In the genomic region with DNA sequence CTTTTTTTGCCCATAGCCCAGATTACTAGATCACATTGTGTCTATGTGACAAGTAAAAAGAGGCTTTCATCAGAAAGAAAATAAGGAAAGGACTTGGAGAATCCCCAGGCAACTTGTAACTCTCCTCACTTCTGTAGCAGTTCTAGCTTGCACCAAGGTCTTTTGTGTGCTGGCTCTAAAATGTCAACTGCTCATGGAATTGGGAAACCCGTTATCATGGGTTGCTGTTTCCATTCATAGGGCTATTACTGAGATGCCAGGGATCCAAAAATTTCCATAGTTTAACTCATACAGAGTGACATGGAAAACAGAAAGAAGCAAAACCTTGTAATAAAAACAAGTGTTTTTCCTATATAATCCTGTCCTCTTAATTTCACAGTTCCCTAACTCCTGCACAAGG, we compare ENCODE assay signal across 35 cellular contexts.
"Had no signal": no experiment of that assay in that cellular context is flagged by ENCODE, and none has a peak within 500 bp of the region (broad histone marks: within the 10 kb centered on the region; RNA-seq: fewer than 3 reads in every experiment).

No MANE protein-coding gene starts in this region.

- H3K27me3 Mint-ChIP-seq: activated B cell treated with CpG ODN at 0.5 μM for 24 hours; activated CD4-positive, alpha-beta memory T cell treated with anti-CD3 and anti-CD28 coated beads for 36 hours; activated CD4-positive, alpha-beta T cell treated with anti-CD3 and anti-CD28 coated beads, Interleukin-2, amount 10 ng/mL, durations not matched to agents 24 days and 14 days; activated CD8-positive, alpha-beta T cell treated with anti-CD3 and anti-CD28 coated beads for 36 hours; activated T-helper 17 cell treated with anti-CD3 and anti-CD28 coated beads, Interleukin-2, amount 50 U/mL, for 72 hours; brain; central memory CD8-positive, alpha-beta T cell had no signal

- ATAC-seq: activated CD8-positive, alpha-beta T cell treated with anti-CD3 and anti-CD28 coated beads for 36 hours; activated naive CD4-positive, alpha-beta T cell treated with anti-CD3 and anti-CD28 coated beads, Interleukin-2, amount 50 U/mL, for 72 hours; activated T-cell treated with anti-CD3 and anti-CD28 coated beads, Interleukin-2, amount 50 U/mL, for 4 hours; activated T-cell treated with anti-CD3 and anti-CD28 coated beads, Interleukin-2, amount 50 U/mL, for 72 hours; activated T-helper 17 cell treated with anti-CD3 and anti-CD28 coated beads, Interleukin-2, amount 50 U/mL, for 72 hours had no signal

- H3K4me1 Mint-ChIP-seq: activated B cell treated with CpG ODN at 0.5 μM for 24 hours; activated CD4-positive, alpha-beta T cell treated with anti-CD3 and anti-CD28 coated beads, Interleukin-2, amount 10 ng/mL, durations not matched to agents 24 days and 14 days; activated naive CD8-positive, alpha-beta T cell treated with anti-CD3 and anti-CD28 coated beads for 36 hours; activated T-helper 17 cell treated with anti-CD3 and anti-CD28 coated beads, Interleukin-2, amount 50 U/mL, for 72 hours; central memory CD8-positive, alpha-beta T cell had no signal

- H3K4me1 ChIP-seq: ascending aorta had no signal

- H3K36me3 ChIP-seq: ascending aorta, cardiac muscle cell had no signal

- H3K4me3 Mint-ChIP-seq: activated B cell treated with CpG ODN at 0.5 μM for 24 hours; activated CD4-positive, alpha-beta memory T cell treated with anti-CD3 and anti-CD28 coated beads for 36 hours; activated CD4-positive, alpha-beta T cell treated with anti-CD3 and anti-CD28 coated beads, Interleukin-2, amount 10 ng/mL, durations not matched to agents 24 days and 14 days; activated CD8-positive, alpha-beta T cell treated with anti-CD3 and anti-CD28 coated beads for 36 hours; activated naive CD4-positive, alpha-beta T cell treated with anti-CD3 and anti-CD28 coated beads for 36 hours; activated naive CD8-positive, alpha-beta T cell treated with anti-CD3 and anti-CD28 coated beads for 36 hours; activated T-cell treated with anti-CD3 and anti-CD28 coated beads, Interleukin-2, amount 50 U/mL, for 4 hours; activated T-cell treated with anti-CD3 and anti-CD28 coated beads, Interleukin-2, amount 50 U/mL, for 72 hours; activated T-helper 1 cell treated with anti-CD3 and anti-CD28 coated beads, Interleukin-12 subunit alpha, Interleukin-12 subunit beta, Interleukin-2, Interleukin-4 antibody, amounts not matched to agents 30 ng/mL and 10 ng/mL and 1 ng/mL, durations not matched to agents 14 hours and 24 hours and 36 hours; activated T-helper 17 cell treated with anti-CD3 and anti-CD28 coated beads, Interleukin-2, amount 50 U/mL, for 72 hours; brain; central memory CD8-positive, alpha-beta T cell; T-helper 1 cell treated with Interleukin-12 subunit alpha and Interleukin-12 subunit beta and Interleukin-4 antibody, amounts not matched to agents 30 μg/mL and 1 μg/mL, for 36 hours; T-helper 2 cell treated with Interferon-gamma antibody and Interleukin-4, amounts not matched to agents 5 μg/mL and 100 μg/mL, for 36 hours had no signal

- H3K27ac ChIP-seq: ascending aorta, cardiac muscle cell, VCaP had no signal

- H3K9me3 ChIP-seq: ascending aorta had no signal

- H3K27me3 ChIP-seq: ascending aorta, cardiac muscle cell had no signal

- H3K27ac Mint-ChIP-seq: activated B cell treated with CpG ODN at 0.5 μM for 24 hours; activated CD4-positive, alpha-beta memory T cell treated with anti-CD3 and anti-CD28 coated beads for 36 hours; activated CD4-positive, alpha-beta T cell treated with anti-CD3 and anti-CD28 coated beads, Interleukin-2, amount 10 ng/mL, durations not matched to agents 24 days and 14 days; activated CD8-positive, alpha-beta T cell treated with anti-CD3 and anti-CD28 coated beads for 36 hours; activated naive CD4-positive, alpha-beta T cell treated with anti-CD3 and anti-CD28 coated beads for 36 hours; activated naive CD4-positive, alpha-beta T cell treated with anti-CD3 and anti-CD28 coated beads, Interleukin-2, amount 50 U/mL, for 72 hours; activated naive CD8-positive, alpha-beta T cell treated with anti-CD3 and anti-CD28 coated beads for 36 hours; activated T-cell treated with anti-CD3 and anti-CD28 coated beads, Interleukin-2, amount 50 U/mL, for 72 hours; activated T-helper 1 cell treated with anti-CD3 and anti-CD28 coated beads, Interleukin-12 subunit alpha, Interleukin-12 subunit beta, Interleukin-2, Interleukin-4 antibody, amounts not matched to agents 30 ng/mL and 10 ng/mL and 1 ng/mL, durations not matched to agents 14 hours and 24 hours and 36 hours; activated T-helper 17 cell treated with anti-CD3 and anti-CD28 coated beads, Interleukin-2, amount 50 U/mL, for 72 hours; T-helper 1 cell treated with Interleukin-12 subunit alpha and Interleukin-12 subunit beta and Interleukin-4 antibody, amounts not matched to agents 30 μg/mL and 1 μg/mL, for 36 hours; T-helper 2 cell treated with Interferon-gamma antibody and Interleukin-4, amounts not matched to agents 5 μg/mL and 100 μg/mL, for 36 hours had no signal

- DNase-seq: activated B cell treated with CpG ODN at 0.5 μM for 24 hours; activated CD4-positive, alpha-beta memory T cell treated with anti-CD3 and anti-CD28 coated beads for 36 hours; activated CD4-positive, alpha-beta T cell treated with anti-CD3 and anti-CD28 coated beads for 4 hours; activated CD4-positive, alpha-beta T cell treated with anti-CD3 and anti-CD28 coated beads, Interleukin-2, amount 10 ng/mL, durations not matched to agents 24 days and 14 days; activated CD4-positive, alpha-beta T cell treated with anti-CD3 and anti-CD28 coated beads, Interleukin-2, amount 50 U/mL, for 1 hour; activated CD4-positive, alpha-beta T cell treated with anti-CD3 and anti-CD28 coated beads, Interleukin-2, amount 50 U/mL, for 4 hours; activated CD4-positive, CD25-positive, alpha-beta regulatory T cell treated with anti-CD3 and anti-CD28 coated beads, Interleukin-2, amount 50 U/mL, for 72 hours; activated CD8-positive, alpha-beta memory T cell treated with anti-CD3 and anti-CD28 coated beads, Interleukin-2, amount 50 U/mL, for 4 hours; activated CD8-positive, alpha-beta T cell treated with anti-CD3 and anti-CD28 coated beads for 36 hours; activated effector memory CD4-positive, alpha-beta T cell treated with anti-CD3 and anti-CD28 coated beads, Interleukin-2, amount 50 U/mL, for 16 hours; activated gamma-delta T cell treated with Interleukin-2 at 50 U/mL for 16 hours; activated naive CD4-positive, alpha-beta T cell; activated naive CD4-positive, alpha-beta T cell treated with anti-CD3 and anti-CD28 coated beads for 36 hours; activated naive CD4-positive, alpha-beta T cell treated with anti-CD3 and anti-CD28 coated beads, Interleukin-2, amount 50 U/mL, for 16 hours; activated naive CD8-positive, alpha-beta T cell treated with anti-CD3 and anti-CD28 coated beads for 36 hours; activated T-cell treated with anti-CD3 and anti-CD28 coated beads for 4 hours; activated T-cell treated with anti-CD3 and anti-CD28 coated beads, Interleukin-2, amount 50 U/mL, for 1 hour; activated T-cell treated with anti-CD3 and anti-CD28 coated beads, Interleukin-2, amount 50 U/mL, for 4 hours; activated T-cell treated with anti-CD3 and anti-CD28 coated beads, Interleukin-2, amount 50 U/mL, for 72 hours; amygdala; anterior cingulate cortex; caudate nucleus; T-helper 1 cell; T-helper 2 cell; T-helper 9 cell had no signal

- H3K9me3 Mint-ChIP-seq: activated B cell treated with CpG ODN at 0.5 μM for 24 hours; activated CD4-positive, alpha-beta memory T cell treated with anti-CD3 and anti-CD28 coated beads for 36 hours; activated naive CD8-positive, alpha-beta T cell treated with anti-CD3 and anti-CD28 coated beads for 36 hours; activated T-cell treated with anti-CD3 and anti-CD28 coated beads, Interleukin-2, amount 50 U/mL, for 4 hours; T-helper 1 cell treated with Interleukin-12 subunit alpha and Interleukin-12 subunit beta and Interleukin-4 antibody, amounts not matched to agents 30 μg/mL and 1 μg/mL, for 36 hours had no signal

- H3K4me3 ChIP-seq: ascending aorta, cardiac muscle cell had no signal

- H3K36me3 Mint-ChIP-seq: activated CD4-positive, alpha-beta memory T cell treated with anti-CD3 and anti-CD28 coated beads for 36 hours; activated naive CD4-positive, alpha-beta T cell treated with anti-CD3 and anti-CD28 coated beads, Interleukin-2, amount 50 U/mL, for 72 hours; activated naive CD8-positive, alpha-beta T cell treated with anti-CD3 and anti-CD28 coated beads for 36 hours; brain had no signal
